17 cellular contexts compared by ENCODE assay signal in genomic region chr6:3369985-3370360, GRCh38.
DNase-seq lines count a peak whose midpoint lies in the region; ATAC-seq, FAIRE-seq and TF ChIP-seq lines count a peak whose summit lies in the region.
"Had no signal": no experiment of that assay in that cellular context is flagged by ENCODE, and none has a peak within 500 bp of the region (broad histone marks: within the 10 kb centered on the region; RNA-seq: fewer than 3 reads in every experiment).

No MANE protein-coding gene starts in this region.

- peak overlapping the region in 2 of 3 donors; percentile 51 to 62 for H3K27ac Mint-ChIP-seq in CD4-positive, CD25-positive, alpha-beta regulatory T cell
- H3K27ac Mint-ChIP-seq in naive thymus-derived CD4-positive, alpha-beta T cell, result peak overlapping the region in 7 of 9 donors; percentile 83 to 98 (median 94)

- H2BK5ac ChIP-seq in H1 (ENCODE audit: low read depth, low read length), result 0 out of 2 replicates have a peak overlapping the region, but pooled peaks have one; percentile 31

- H4K20me1 ChIP-seq in PC-3 (ENCODE audit: low read length) (no peaks in the 10 kb centered on the region), H1 (replicated peaks in 1 of 2; ENCODE audit: control insufficient read depth in 1 of 2, insufficient read depth in 2 of 2, low read length in 2 of 2) (peaks cover 0 to 3% of the 10 kb centered on the region in 2 experiments)

- no peak overlapping the region for H4K91ac ChIP-seq in H1 (replicated peaks; ENCODE audit: insufficient read length, low read length)

- no peaks in the 10 kb centered on the region for H3F3A ChIP-seq in PC-3 (ENCODE audit: low read length, unreplicated experiment)

- no peak overlapping the region for H3K23ac ChIP-seq in H1 (ENCODE audit: insufficient read length)

- intact Hi-C loops in PC-3 (cut with micrococcal nuclease), result no loop called here
- intact Hi-C loops in naive thymus-derived CD4-positive, alpha-beta T cell (cut with micrococcal nuclease), result loop anchor here in 1 of 2 donors (2.0 to 5.0 kb wide), 2 partner anchors 53 to 91 kb away; no protein-coding TSS in a partner anchor

- H3K27ac ChIP-seq in CD4-positive, CD25-positive, alpha-beta regulatory T cell (ENCODE audit: insufficient read depth, low read length, poor library complexity, severe bottlenecking), result peak overlapping the region; percentile 45
- H3K27ac ChIP-seq in PC-3 (ENCODE audit: low read length) (peak overlapping the region; percentile 22; the same call in 1 of the 2 replicates), H1 (ENCODE audit: low read depth, low read length) (no peak overlapping the region)
- peak overlapping the region; percentile 64 for H3K27ac ChIP-seq in naive thymus-derived CD4-positive, alpha-beta T cell (ENCODE audit: low read depth, low read length)
- H3K27ac ChIP-seq: SK-N-MC had no signal

- no peak overlapping the region for H2BK120ac ChIP-seq in H1 (replicated peaks; ENCODE audit: low read depth, low read length)

- WGBS in H1 (ENCODE audit: extremely low coverage in 1 of 2, insufficient coverage in 1 of 2, insufficient read length in 1 of 2, insufficient replicate concordance in 2 of 2, low coverage in 1 of 2, low lambda C conversion rate in 2 of 2, missing lambda C conversion rate in 1 of 2), 2 experiments, result 90% methylated on average over 5 of the region's 5 CpGs; no CpG with 5 or more reads in 1 of the 2 experiments

- POLR2A ChIA-PET in PC-3 (lab: Charles Lee; ENCODE audit: unreplicated experiment), result no interaction called here
- POLR2A ChIA-PET in H1 (lab: Charles Lee; ENCODE audit: partially characterized antibody), result no interaction called here
- POLR2A ChIA-PET in naive thymus-derived CD4-positive, alpha-beta T cell (lab: Charles Lee), result interaction anchor here (1.1 kb wide), 1 partner anchor 13 kb away, joined by 3 read pairs; no protein-coding TSS in a partner anchor

- no peak for TF ChIP-seq EP300 in H1 (IDR thresholded peaks at IDR 0.05; ENCODE audit: borderline replicate concordance in 1 of 2, low read depth in 2 of 2, low read length in 2 of 2)

- TF ChIP-seq RAD21 in H1 (IDR thresholded peaks at IDR 0.05 in 1 of 2, conservative IDR thresholded peaks at IDR 0.05 in 1 of 2; ENCODE audit: low read depth in 2 of 2, low read length in 2 of 2), result no peak

- no peaks in the 10 kb centered on the region; the same call in 1 of the 2 replicates for H3K79me1 ChIP-seq in H1 (ENCODE audit: low read depth, low read length)

- H3K4me3 Mint-ChIP-seq in CD4-positive, CD25-positive, alpha-beta regulatory T cell, result peak overlapping the region in 2 of 4 donors; percentile 12 to 76
- H3K4me3 Mint-ChIP-seq in naive thymus-derived CD4-positive, alpha-beta T cell, result peak overlapping the region in 4 of 10 donors; percentile 49 to 62 (median 57)

- H3K9ac ChIP-seq in PC-3 (ENCODE audit: low read length) (no peak overlapping the region), H1 (replicated peaks in 1 of 4; ENCODE audit: extremely low read depth in 1 of 4, low read depth in 3 of 4, low read length in 3 of 4) (no peak overlapping the region)

- peaks cover 9% of the 10 kb centered on the region for H3K27me3 Mint-ChIP-seq in CD4-positive, CD25-positive, alpha-beta regulatory T cell
- H3K27me3 Mint-ChIP-seq in naive thymus-derived CD4-positive, alpha-beta T cell, result peaks cover 0 to 2% (median 0%) of the 10 kb centered on the region in 5 donors

- no peaks in the 10 kb centered on the region for H3K36me3 Mint-ChIP-seq in CD4-positive, CD25-positive, alpha-beta regulatory T cell
- peaks cover 0 to 8% (median 0%) of the 10 kb centered on the region in 5 donors for H3K36me3 Mint-ChIP-seq in naive thymus-derived CD4-positive, alpha-beta T cell

- no peak for DNase-seq in CD4-positive, CD25-positive, alpha-beta regulatory T cell
- no peak for DNase-seq in PC-3
- no peak for DNase-seq in H1 (ENCODE audit: low read depth in 1 of 2, low spot score in 2 of 2)
- no peak for DNase-seq in naive thymus-derived CD4-positive, alpha-beta T cell
- DNase-seq in NCI-H2171 (lab: John Stamatoyannopoulos, UW), result no peak
- DNase-seq: BE2C, DMS79, NCI-H1105 treated with DMSO at 0.1 percent for 48 hours, NCI-H1694, NCI-H2081 treated with DMSO at 0.1 percent for 48 hours, Right ventricle myocardium superior had no signal

- H2BK15ac ChIP-seq in H1 (ENCODE audit: low read length), result no peak overlapping the region

- CTCF ChIA-PET in PC-3 (lab: Charles Lee) (no interaction called here), H1 (lab: Charles Lee; ENCODE audit: partially characterized antibody) (interaction anchor here (1.8 to 4.0 kb wide), 6 partner anchors 12 to 74 kb away, joined by 5 to 20 read pairs (median 12); no protein-coding TSS in a partner anchor)
- CTCF ChIA-PET in naive thymus-derived CD4-positive, alpha-beta T cell (lab: Charles Lee), result no interaction called here

- TF ChIP-seq POLR2A in H1 (IDR thresholded peaks at IDR 0.05; ENCODE audit: control extremely low read depth in 1 of 2, low read depth in 2 of 2, low read length in 2 of 2), result no peak

- FAIRE-seq in H1 (lab: Jason Lieb, UNC), result no peak
- FAIRE-seq: A204.1, RCC 7860 had no signal

- H3K9me3 Mint-ChIP-seq in CD4-positive, CD25-positive, alpha-beta regulatory T cell, result peaks cover 0 to 3% (median 0%) of the 10 kb centered on the region in 7 donors
- no peaks in the 10 kb centered on the region for H3K9me3 Mint-ChIP-seq in naive thymus-derived CD4-positive, alpha-beta T cell

- H3K9me3 ChIP-seq in CD4-positive, CD25-positive, alpha-beta regulatory T cell (ENCODE audit: control insufficient read depth in 2 of 2, low read length in 2 of 2), result no peaks in the 10 kb centered on the region
- H3K9me3 ChIP-seq in PC-3 (ENCODE audit: low read length) (no peaks in the 10 kb centered on the region), H1 (ENCODE audit: insufficient read depth in 2 of 2, low read depth in 1 of 2, low read length in 1 of 2) (no peaks in the 10 kb centered on the region)
- no peaks in the 10 kb centered on the region for H3K9me3 ChIP-seq in naive thymus-derived CD4-positive, alpha-beta T cell (ENCODE audit: control insufficient read depth in 2 of 3, low read length in 3 of 3)
- H3K9me3 ChIP-seq: BE2C, HAP-1 had no signal

- no peak overlapping the region; the same call in 1 of the 2 replicates for H4K8ac ChIP-seq in H1 (ENCODE audit: extremely low read depth, insufficient read depth, low read length)

- no peak overlapping the region for H3K56ac ChIP-seq in H1 (replicated peaks; ENCODE audit: insufficient read length, low read depth, low read length)

- H3K4me1 Mint-ChIP-seq in CD4-positive, CD25-positive, alpha-beta regulatory T cell, result peaks cover 14 to 34% (median 24%) of the 10 kb centered on the region in 4 donors
- peaks cover 5 to 46% (median 42%) of the 10 kb centered on the region in 7 donors for H3K4me1 Mint-ChIP-seq in naive thymus-derived CD4-positive, alpha-beta T cell

- H3K27me3 ChIP-seq in CD4-positive, CD25-positive, alpha-beta regulatory T cell (ENCODE audit: control insufficient read depth, insufficient read depth, low read length), result no peaks in the 10 kb centered on the region
- H3K27me3 ChIP-seq in PC-3 (ENCODE audit: low read length), result no peaks in the 10 kb centered on the region
- peaks cover 0 to 2% (median 0%) of the 10 kb centered on the region in 4 experiments; a peak in 1 of 7 replicates for H3K27me3 ChIP-seq in H1 (replicated peaks in 1 of 4; ENCODE audit: control insufficient read depth in 3 of 4, extremely low read depth in 1 of 4, insufficient read depth in 3 of 4, low read length in 3 of 4)
- H3K27me3 ChIP-seq in naive thymus-derived CD4-positive, alpha-beta T cell (ENCODE audit: control insufficient read depth in 2 of 2, insufficient read depth in 2 of 2, low read length in 2 of 2), result no peaks in the 10 kb centered on the region

- H2AK5ac ChIP-seq in H1 (ENCODE audit: low read depth, low read length), result no peak overlapping the region

- H3K36me3 ChIP-seq in CD4-positive, CD25-positive, alpha-beta regulatory T cell (ENCODE audit: control insufficient read depth, insufficient read depth, low read length), result no peaks in the 10 kb centered on the region
- no peaks in the 10 kb centered on the region for H3K36me3 ChIP-seq in PC-3 (ENCODE audit: low read depth, low read length)
- no peaks in the 10 kb centered on the region for H3K36me3 ChIP-seq in H1 (ENCODE audit: control insufficient read depth in 2 of 4, insufficient read depth in 4 of 4, low read length in 3 of 4)
- H3K36me3 ChIP-seq in naive thymus-derived CD4-positive, alpha-beta T cell (ENCODE audit: control insufficient read depth in 2 of 3, insufficient read depth in 3 of 3, low read length in 3 of 3), result no peaks in the 10 kb centered on the region
- H3K36me3 ChIP-seq: BE2C, HAP-1 had no signal

- no peaks in the 10 kb centered on the region for H3K9me2 ChIP-seq in PC-3 (replicated peaks; ENCODE audit: low read length)

- BruUV-seq in PC-3 (replicated peaks; lab: Mats Ljungman, UMichigan), result no TSS peak

- no peak overlapping the region for H3K14ac ChIP-seq in H1 (ENCODE audit: insufficient read length)

- no peak for ATAC-seq in CD4-positive, CD25-positive, alpha-beta regulatory T cell (ENCODE audit: low read depth in 2 of 2)
- ATAC-seq in PC-3, result no peak
- ATAC-seq in naive thymus-derived CD4-positive, alpha-beta T cell, result no peak
- no peak for ATAC-seq in GM18498 (IDR thresholded peaks at IDR 0.05; ENCODE audit: unreplicated experiment)
- ATAC-seq in HG03135 (IDR thresholded peaks at IDR 0.05; ENCODE audit: unreplicated experiment), result no peak

- H2AFZ ChIP-seq in PC-3 (ENCODE audit: low read length), result no peak overlapping the region
- H2AFZ ChIP-seq in H1 (ENCODE audit: low read length), result no peak overlapping the region

- H3K4me1 ChIP-seq in CD4-positive, CD25-positive, alpha-beta regulatory T cell (ENCODE audit: control insufficient read depth, insufficient read depth, low read length, poor library complexity, severe bottlenecking), result peaks cover 17% of the 10 kb centered on the region
- H3K4me1 ChIP-seq in PC-3 (ENCODE audit: insufficient read depth, low read length), result peaks cover 10% of the 10 kb centered on the region
- peaks cover 0 to 5% (median 3%) of the 10 kb centered on the region in 4 experiments; a peak in 4 of 7 replicates for H3K4me1 ChIP-seq in H1 (replicated peaks in 1 of 4; ENCODE audit: control insufficient read depth in 3 of 4, insufficient read depth in 4 of 4, low read length in 3 of 4)
- H3K4me1 ChIP-seq in naive thymus-derived CD4-positive, alpha-beta T cell (ENCODE audit: control insufficient read depth in 2 of 2, insufficient read depth in 2 of 2, low read length in 2 of 2), result peaks cover 6 to 22% of the 10 kb centered on the region in 2 donors
- H3K4me1 ChIP-seq: BE2C had no signal

- no peak overlapping the region for H3K18ac ChIP-seq in H1 (ENCODE audit: extremely low read depth, low read length)

- H3K4ac ChIP-seq in H1 (replicated peaks; ENCODE audit: insufficient read length, low read depth, low read length), result no peak overlapping the region

- no peaks in the 10 kb centered on the region for H3K79me2 ChIP-seq in PC-3 (ENCODE audit: low read length)
- no peaks in the 10 kb centered on the region; a peak in 1 of 4 replicates for H3K79me2 ChIP-seq in H1 (ENCODE audit: control insufficient read depth in 1 of 2, insufficient read depth in 2 of 2, low read length in 2 of 2)

- H2BK20ac ChIP-seq in H1 (ENCODE audit: low read length), result no peak overlapping the region

- H3K4me2 ChIP-seq in PC-3 (ENCODE audit: low read length), result no peak overlapping the region
- H3K4me2 ChIP-seq in H1 (ENCODE audit: insufficient read depth in 1 of 2, low read depth in 2 of 2, low read length in 2 of 2), result no peak overlapping the region

- H3K4me3 ChIP-seq in CD4-positive, CD25-positive, alpha-beta regulatory T cell (ENCODE audit: low read depth, low read length), result no peak overlapping the region
- H3K4me3 ChIP-seq in PC-3 (ENCODE audit: low read length) (no peak overlapping the region), H1 (ENCODE audit: extremely low read depth in 1 of 4, insufficient read depth in 2 of 4, low read depth in 3 of 4, low read length in 4 of 4) (no peak overlapping the region)
- no peak overlapping the region for H3K4me3 ChIP-seq in naive thymus-derived CD4-positive, alpha-beta T cell (ENCODE audit: low read length)
- H3K4me3 ChIP-seq: HAP-1, SK-N-MC had no signal

- no peak overlapping the region for H2BK12ac ChIP-seq in H1 (ENCODE audit: low read depth, low read length)

- H3K23me2 ChIP-seq in H1 (ENCODE audit: low read depth, low read length), result no peaks in the 10 kb centered on the region

- TF ChIP-seq CTCF in PC-3 (conservative IDR thresholded peaks at IDR 0.05; ENCODE audit: low read depth, low read length) (no peak), H1 (IDR thresholded peaks at IDR 0.05; ENCODE audit: control extremely low read depth in 1 of 3, insufficient read depth in 1 of 3, low read depth in 1 of 3, low read length in 3 of 3) (no peak)

- no peak overlapping the region for H4K5ac ChIP-seq in H1 (ENCODE audit: insufficient read length, low read depth, low read length)
